12 cellular contexts compared by ENCODE assay signal in the genomic region with DNA sequence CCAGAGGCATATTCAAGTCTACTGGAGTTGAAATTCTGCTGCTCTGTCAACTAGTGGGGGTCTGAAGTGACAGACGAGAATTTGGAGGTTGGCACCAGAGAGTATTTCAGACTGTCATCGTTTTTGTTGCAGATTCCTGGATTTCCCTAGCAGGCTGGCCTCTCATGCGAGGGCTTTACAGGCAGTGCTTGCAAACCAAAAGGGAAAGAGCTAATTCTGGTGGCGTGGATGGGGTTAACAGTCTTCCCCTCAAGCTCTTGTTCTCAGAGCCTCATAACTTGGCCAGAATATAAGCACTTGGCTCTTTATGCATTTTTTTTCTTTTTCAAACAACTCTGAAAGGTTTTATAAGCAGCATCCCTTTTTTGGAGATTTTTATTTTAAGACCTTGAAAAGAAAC. TPM values are rescaled to one million over a fixed set of nuclear protein-coding genes. Genes with fewer than 3 reads are reported as not detected.
DNase-seq lines count a peak whose midpoint lies in the region; ATAC-seq, FAIRE-seq and TF ChIP-seq lines count a peak whose summit lies in the region.
"Had no signal": no experiment of that assay in that cellular context is flagged by ENCODE, and none has a peak within 500 bp of the region (broad histone marks: within the 10 kb centered on the region; RNA-seq: fewer than 3 reads in every experiment).

A gene with protein sequence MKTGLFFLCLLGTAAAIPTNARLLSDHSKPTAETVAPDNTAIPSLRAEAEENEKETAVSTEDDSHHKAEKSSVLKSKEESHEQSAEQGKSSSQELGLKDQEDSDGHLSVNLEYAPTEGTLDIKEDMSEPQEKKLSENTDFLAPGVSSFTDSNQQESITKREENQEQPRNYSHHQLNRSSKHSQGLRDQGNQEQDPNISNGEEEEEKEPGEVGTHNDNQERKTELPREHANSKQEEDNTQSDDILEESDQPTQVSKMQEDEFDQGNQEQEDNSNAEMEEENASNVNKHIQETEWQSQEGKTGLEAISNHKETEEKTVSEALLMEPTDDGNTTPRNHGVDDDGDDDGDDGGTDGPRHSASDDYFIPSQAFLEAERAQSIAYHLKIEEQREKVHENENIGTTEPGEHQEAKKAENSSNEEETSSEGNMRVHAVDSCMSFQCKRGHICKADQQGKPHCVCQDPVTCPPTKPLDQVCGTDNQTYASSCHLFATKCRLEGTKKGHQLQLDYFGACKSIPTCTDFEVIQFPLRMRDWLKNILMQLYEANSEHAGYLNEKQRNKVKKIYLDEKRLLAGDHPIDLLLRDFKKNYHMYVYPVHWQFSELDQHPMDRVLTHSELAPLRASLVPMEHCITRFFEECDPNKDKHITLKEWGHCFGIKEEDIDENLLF (minus strand): TSS at position 190 of the 400 bp plus-strand sequence. CDS start 29,802 bp downstream, outside the sequence.

- H3K27me3 ChIP-seq in ascending aorta, result no peaks in the 10 kb centered on the region
- H3K27me3 ChIP-seq in gastroesophageal sphincter, result no peaks in the 10 kb centered on the region
- H3K27me3 ChIP-seq in muscle layer of colon (ENCODE audit: control insufficient read depth in 1 of 2, insufficient read depth in 2 of 2, low read length in 2 of 2), result no peaks in the 10 kb centered on the region
- H3K27me3 ChIP-seq in testis, result no peaks in the 10 kb centered on the region

- ATAC-seq in gastroesophageal sphincter, result peak; percentile 56

- intact Hi-C loops in ascending aorta (cut with DNase I) (loop anchor here (5.0 kb wide), 1 partner anchor 37 kb away; no protein-coding TSS in a partner anchor), testis (cut with DNase I; ENCODE audit: low total_unique reads) (no loop called here)

- FAIRE-seq in H54 (lab: Jason Lieb, UNC), result no peak
- FAIRE-seq: GM12891 had no signal

- WGBS in gastroesophageal sphincter (ENCODE audit: low coverage in 1 of 2), 2 donors, result 0% methylated on average over 2 of the region's 4 CpGs
- 38 to 42% methylated on average over 4 of the region's 4 CpGs for WGBS in testis, 2 donors

- H3K4me1 ChIP-seq in ascending aorta (peaks cover 8 to 29% of the 10 kb centered on the region in 2 donors), gastroesophageal sphincter (peaks cover 0 to 40% (median 23%) of the 10 kb centered on the region in 3 donors), muscle layer of colon (ENCODE audit: insufficient read depth, low read length) (peaks cover 49% of the 10 kb centered on the region), testis (peaks cover 17% of the 10 kb centered on the region)

- TF ChIP-seq POLR2A in gastroesophageal sphincter (IDR thresholded peaks at IDR 0.05) (peak; percentile 62 to 64), testis (IDR thresholded peaks at IDR 0.05) (no peak), H54 (IDR thresholded peaks at IDR 0.05; ENCODE audit: low read depth, low read length) (no peak)

- H3K9ac ChIP-seq in muscle layer of colon (ENCODE audit: low read length), result peak within 1 kb of the TSS; percentile 98

- H3K4me3 ChIP-seq in ascending aorta (peak within 1 kb of the TSS; percentile 46 to 71), gastroesophageal sphincter (peak within 1 kb of the TSS; percentile 57 to 91), muscle layer of colon (ENCODE audit: low read depth in 1 of 2, low read length in 2 of 2) (peak within 1 kb of the TSS; percentile 62 to 96), testis (peak within 1 kb of the TSS; percentile 47 to 52)

- TF ChIP-seq CTCF in ascending aorta (IDR thresholded peaks at IDR 0.05), result no peak
- peak in 1 of 4 experiments; percentile 22 for TF ChIP-seq CTCF in gastroesophageal sphincter (IDR thresholded peaks at IDR 0.05)
- TF ChIP-seq CTCF in testis (IDR thresholded peaks at IDR 0.05), result no peak

- H3K36me3 ChIP-seq in ascending aorta, result peaks cover 0 to 6% of the 10 kb centered on the region in 2 donors
- no peaks in the 10 kb centered on the region for H3K36me3 ChIP-seq in gastroesophageal sphincter
- H3K36me3 ChIP-seq in muscle layer of colon (ENCODE audit: insufficient read depth, low read length), result no peaks in the 10 kb centered on the region
- H3K36me3 ChIP-seq in testis (ENCODE audit: low read depth, missing control alignments), result no peaks in the 10 kb centered on the region

- DNase-seq in ascending aorta (ENCODE audit: low spot score in 2 of 2) (peak in 1 of 2 donors; percentile 82), testis (peak; percentile 62), H54 (ENCODE audit: insufficient read length, low spot score) (no peak), T1000 (lab: John Stamatoyannopoulos, UW) (no peak)
- no peak for DNase-seq in stimulated activated CD4-positive, alpha-beta T cell treated with anti-CD3 and anti-CD28 coated beads, Interleukin-1b, Interleukin-23, amount 100 ng/mL, for 48 hours
- no peak for DNase-seq in activated CD4-positive, alpha-beta T cell treated with anti-CD3 and anti-CD28 coated beads, Interleukin-2, amount 50 U/mL, for 4 hours
- DNase-seq: activated effector memory CD4-positive, alpha-beta T cell treated with Interleukin-2 at 50 U/mL for 16 hours; COR-L47 had no signal

- no peak for TF ChIP-seq EP300 in gastroesophageal sphincter (IDR thresholded peaks at IDR 0.05)

- H3K9me3 ChIP-seq in ascending aorta (no peaks in the 10 kb centered on the region), gastroesophageal sphincter (no peaks in the 10 kb centered on the region), muscle layer of colon (ENCODE audit: low read length) (no peaks in the 10 kb centered on the region), testis (no peaks in the 10 kb centered on the region)

- H3K27ac ChIP-seq in ascending aorta, result peak within 1 kb of the TSS; percentile 91 to 95
- H3K27ac ChIP-seq in gastroesophageal sphincter, result peak within 1 kb of the TSS; percentile 91 to 99 (median 96)
- peak within 1 kb of the TSS; percentile 63 for H3K27ac ChIP-seq in muscle layer of colon (ENCODE audit: low read depth, low read length)
- peak within 1 kb of the TSS; percentile 76 to 84 for H3K27ac ChIP-seq in testis
- H3K27ac ChIP-seq: epithelial cell of prostate had no signal

RNA-seq across cellular contexts. Expression of the gene that starts here (rescaled TPM):
- total RNA-seq in ascending aorta (830 TPM), gastroesophageal sphincter (1,000 to 10,000 TPM; 1,558 to 2,335 (median 1,828) TPM), testis (100 to 1,000 TPM; 110 to 138 TPM)
- 124 TPM for polyA plus RNA-seq in testis (ENCODE audit: insufficient read depth, low read depth, low replicate concordance)

Comparison
In these comparisons a context has a peak if more than half of its experiments do, and no peak if none do; other contexts are left out.
1. POLR2A ChIP-seq: peak in gastroesophageal sphincter (2 of 2); none in testis (single experiment) and H54 (single experiment).
2. Peak in every context shown above with its lines, with median percentiles within 50 percentile points of each other: H3K27ac ChIP-seq and H3K4me3 ChIP-seq.